6 cellular contexts compared by ENCODE assay signal in genomic region chrX:9018332-9018731, GRCh38. TPM values are rescaled to one million over a fixed set of nuclear protein-coding genes. Genes with fewer than 3 reads are reported as not detected.
"Had no signal": no experiment of that assay in that cellular context is flagged by ENCODE, and none has a peak within 500 bp of the region (broad histone marks: within the 10 kb centered on the region; RNA-seq: fewer than 3 reads in every experiment).

No MANE protein-coding gene starts in this region.

RNA-seq across cellular contexts. Expression of gene FAM9B, which starts 15.6 kb away (rescaled TPM):
- total RNA-seq: GM23248, GM23338, H1, H4, H9, HFFc6 had no signal
- polyA plus RNA-seq: GM23248, GM23338, H1 had no signal
